9 cellular contexts compared by ENCODE assay signal in the genomic region with DNA sequence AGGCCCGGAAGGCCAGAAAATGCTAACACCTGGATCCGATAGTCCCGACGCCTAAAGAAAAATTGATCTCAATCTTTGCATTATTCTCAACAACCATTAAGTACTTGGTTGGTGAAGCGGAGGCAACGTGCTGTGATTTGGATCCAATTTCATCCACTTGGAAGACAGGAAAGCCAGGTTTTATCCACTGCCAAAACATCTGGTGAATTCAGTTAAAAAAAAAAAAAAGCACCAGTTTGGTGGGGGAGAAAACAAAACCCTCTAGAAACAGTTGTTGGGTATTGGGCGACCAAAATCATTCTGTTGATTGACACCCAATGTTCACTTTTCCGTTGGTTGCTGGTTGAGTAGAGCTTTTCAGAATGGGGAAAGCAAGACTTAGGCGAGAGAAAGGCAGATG. TPM values are rescaled to one million over a fixed set of nuclear protein-coding genes. Genes with fewer than 3 reads are reported as not detected.
DNase-seq lines count a peak whose midpoint lies in the region; ATAC-seq and TF ChIP-seq lines count a peak whose summit lies in the region.
"Had no signal": no experiment of that assay in that cellular context is flagged by ENCODE, and none has a peak within 500 bp of the region (broad histone marks: within the 10 kb centered on the region; RNA-seq: fewer than 3 reads in every experiment).

No MANE protein-coding gene starts in this region.

- H3K4me1 ChIP-seq in heart left ventricle: peaks cover 6 to 45% (median 24%) of the 10 kb centered on the region in 12 donors
- peaks cover 8 to 33% (median 27%) of the 10 kb centered on the region in 5 donors for H3K4me1 ChIP-seq in subcutaneous abdominal adipose tissue (ENCODE audit: control insufficient read depth in 5 of 5, insufficient read depth in 5 of 5, low read length in 5 of 5)

- H3K27me3 Mint-ChIP-seq in T-helper 2 cell treated with Interferon-gamma antibody and Interleukin-4, amounts not matched to agents 5 μg/mL and 100 μg/mL, for 36 hours (ENCODE audit: low read depth): no peaks in the 10 kb centered on the region

- ATAC-seq in heart left ventricle (no peak), GM18517 (IDR thresholded peaks at IDR 0.05; ENCODE audit: unreplicated experiment) (no peak), HG02973 (IDR thresholded peaks at IDR 0.05; ENCODE audit: unreplicated experiment) (no peak)

- no peak for TF ChIP-seq CTCF in VCaP (conservative IDR thresholded peaks at IDR 0.05)
- no peak for TF ChIP-seq CTCF in heart left ventricle (IDR thresholded peaks at IDR 0.05)

- peak overlapping the region; percentile 64 for H3K4me3 Mint-ChIP-seq in T-helper 2 cell treated with Interferon-gamma antibody and Interleukin-4, amounts not matched to agents 5 μg/mL and 100 μg/mL, for 36 hours

- TF ChIP-seq POLR2A in heart left ventricle (IDR thresholded peaks at IDR 0.05): no peak

- 64 to 77% (median 70%) methylated on average over 9 of the region's 9 CpGs for WGBS in heart left ventricle, 4 donors

- no peaks in the 10 kb centered on the region for H3K36me3 ChIP-seq in heart left ventricle
- H3K36me3 ChIP-seq in subcutaneous abdominal adipose tissue (ENCODE audit: control insufficient read depth in 5 of 5, insufficient read depth in 5 of 5, low read length in 5 of 5): no peaks in the 10 kb centered on the region

- H3K27ac Mint-ChIP-seq in T-helper 2 cell treated with Interferon-gamma antibody and Interleukin-4, amounts not matched to agents 5 μg/mL and 100 μg/mL, for 36 hours: peak overlapping the region; percentile 50

- intact Hi-C loops in heart left ventricle (cut with DNase I): no loop called here

- peak overlapping the region; percentile 75; the same call in 1 of the 2 replicates for H3K27ac ChIP-seq in VCaP
- peak overlapping the region; percentile 11 to 85 (median 66) for H3K27ac ChIP-seq in heart left ventricle
- peak overlapping the region; percentile 38 for H3K27ac ChIP-seq in subcutaneous abdominal adipose tissue (ENCODE audit: low read depth, low read length)

- H3K9ac ChIP-seq in subcutaneous abdominal adipose tissue (ENCODE audit: low read length in 5 of 5): peak overlapping the region in 1 of 5 donors; percentile 2

- no peaks in the 10 kb centered on the region for H3K9me3 Mint-ChIP-seq in T-helper 2 cell treated with Interferon-gamma antibody and Interleukin-4, amounts not matched to agents 5 μg/mL and 100 μg/mL, for 36 hours

- peak overlapping the region in 6 of 12 donors; percentile 2 to 35 (median 12) for H3K4me3 ChIP-seq in heart left ventricle
- peak overlapping the region in 2 of 5 donors; percentile 33 to 48 for H3K4me3 ChIP-seq in subcutaneous abdominal adipose tissue (ENCODE audit: low read depth in 1 of 5, low read length in 5 of 5)

- H3K36me3 Mint-ChIP-seq in T-helper 2 cell treated with Interferon-gamma antibody and Interleukin-4, amounts not matched to agents 5 μg/mL and 100 μg/mL, for 36 hours (ENCODE audit: low read depth): no peaks in the 10 kb centered on the region

- peaks cover 35% of the 10 kb centered on the region for H3K4me1 Mint-ChIP-seq in T-helper 2 cell treated with Interferon-gamma antibody and Interleukin-4, amounts not matched to agents 5 μg/mL and 100 μg/mL, for 36 hours (ENCODE audit: low read depth)

- H3K9me3 ChIP-seq in heart left ventricle: no peaks in the 10 kb centered on the region
- no peaks in the 10 kb centered on the region for H3K9me3 ChIP-seq in subcutaneous abdominal adipose tissue (ENCODE audit: control insufficient read depth in 5 of 5, low read length in 5 of 5)

- no peaks in the 10 kb centered on the region for H3K27me3 ChIP-seq in heart left ventricle
- H3K27me3 ChIP-seq in subcutaneous abdominal adipose tissue (ENCODE audit: control insufficient read depth in 5 of 5, insufficient read depth in 4 of 5, low read length in 5 of 5): peaks cover 0 to 14% (median 12%) of the 10 kb centered on the region in 5 donors

- no peak for DNase-seq in T-helper 2 cell treated with Interferon-gamma antibody and Interleukin-4, amounts not matched to agents 5 μg/mL and 100 μg/mL, for 36 hours (ENCODE audit: low spot score)
- DNase-seq in T-helper 2 cell: no peak
- no peak for DNase-seq in heart left ventricle
- DNase-seq in NCI-H524 treated with DMSO at 0.1 percent for 48 hours (lab: John Stamatoyannopoulos, UW): no peak
- DNase-seq: kidney had no signal

RNA-seq across cellular contexts. Expression of a gene that starts 41.8 kb away (rescaled TPM):
- total RNA-seq in heart left ventricle: 10 to 100 TPM; 48.6 to 84.1 (median 68.7) TPM
- polyA plus RNA-seq in heart left ventricle: 10 to 100 TPM; 12.2 to 20.1 TPM
